Comparison of ENCODE assay signal across 26 cellular contexts in genomic region chr17:20916383-20916782, GRCh38.
DNase-seq lines count a peak whose midpoint lies in the region; ATAC-seq, FAIRE-seq and TF ChIP-seq lines count a peak whose summit lies in the region.
"Had no signal": no experiment of that assay in that cellular context is flagged by ENCODE, and none has a peak within 500 bp of the region (broad histone marks: within the 10 kb centered on the region; RNA-seq: fewer than 3 reads in every experiment).

No MANE protein-coding gene starts in this region.

- H3K4me1 ChIP-seq in parathyroid adenoma: no peaks in the 10 kb centered on the region
- H3K4me1 ChIP-seq: pancreas had no signal

- H3K9me3 Mint-ChIP-seq in T-helper 2 cell treated with Interferon-gamma antibody and Interleukin-4, amounts not matched to agents 5 μg/mL and 100 μg/mL, for 36 hours: no peaks in the 10 kb centered on the region
- no peaks in the 10 kb centered on the region for H3K9me3 Mint-ChIP-seq in T-cell
- H3K9me3 Mint-ChIP-seq: stimulated activated naive CD8-positive, alpha-beta T cell treated with anti-CD3 and anti-CD28 coated beads, Interleukin-15, amount 100 ng/mL, for 72 hours had no signal

- H2AFZ ChIP-seq in parathyroid adenoma: peak overlapping the region; percentile 26

- H3K4me3 Mint-ChIP-seq in T-helper 2 cell treated with Interferon-gamma antibody and Interleukin-4, amounts not matched to agents 5 μg/mL and 100 μg/mL, for 36 hours: peak overlapping the region; percentile 13
- H3K4me3 Mint-ChIP-seq in T-cell: peak overlapping the region in 1 of 3 donors; percentile 1
- H3K4me3 Mint-ChIP-seq: endodermal cell; naive B cell; stimulated activated naive CD8-positive, alpha-beta T cell treated with anti-CD3 and anti-CD28 coated beads, Interleukin-15, amount 100 ng/mL, for 72 hours had no signal

- peak overlapping the region; percentile 53 for H3K4me2 ChIP-seq in parathyroid adenoma (ENCODE audit: low read length)

- H3K36me3 Mint-ChIP-seq in T-helper 2 cell treated with Interferon-gamma antibody and Interleukin-4, amounts not matched to agents 5 μg/mL and 100 μg/mL, for 36 hours (ENCODE audit: low read depth): no peaks in the 10 kb centered on the region
- no peaks in the 10 kb centered on the region for H3K36me3 Mint-ChIP-seq in T-cell
- H3K36me3 Mint-ChIP-seq: naive B cell had no signal

- no peaks in the 10 kb centered on the region for H3K79me2 ChIP-seq in parathyroid adenoma

- peaks cover 17% of the 10 kb centered on the region for H3K27me3 Mint-ChIP-seq in T-helper 2 cell treated with Interferon-gamma antibody and Interleukin-4, amounts not matched to agents 5 μg/mL and 100 μg/mL, for 36 hours (ENCODE audit: low read depth)
- H3K27me3 Mint-ChIP-seq in T-cell: peaks cover 14 to 15% of the 10 kb centered on the region in 2 donors

- ATAC-seq in T-cell (replicated peaks in 1 of 4): no peak
- ATAC-seq: stimulated activated naive CD8-positive, alpha-beta T cell treated with anti-CD3 and anti-CD28 coated beads, Interleukin-15, amount 100 ng/mL, for 72 hours had no signal

- H3K27me3 ChIP-seq in MG63 (no peaks in the 10 kb centered on the region), bronchial epithelial cell (ENCODE audit: control insufficient read depth, insufficient read depth, low read length) (no peaks in the 10 kb centered on the region), parathyroid adenoma (ENCODE audit: control insufficient read depth, insufficient read depth, low read length) (no peaks in the 10 kb centered on the region)
- H3K27me3 ChIP-seq: pancreas had no signal

- peaks cover 8% of the 10 kb centered on the region for H3K4me1 Mint-ChIP-seq in T-helper 2 cell treated with Interferon-gamma antibody and Interleukin-4, amounts not matched to agents 5 μg/mL and 100 μg/mL, for 36 hours (ENCODE audit: low read depth)
- peaks cover 8 to 9% (median 8%) of the 10 kb centered on the region in 3 donors for H3K4me1 Mint-ChIP-seq in T-cell

- CTCF ChIA-PET in T-cell (lab: Charles Lee): interaction anchor here in 1 of 2 donors (0.5 kb wide), 1 partner anchor 8 kb away, joined by 3 read pairs; no protein-coding TSS in a partner anchor

- POLR2A ChIA-PET in T-cell (lab: Charles Lee): interaction anchor here in 1 of 2 donors (0.5 kb wide), 1 partner anchor 216 kb away, joined by 4 read pairs; no protein-coding TSS in a partner anchor

- DNase-seq in T-helper 2 cell treated with Interferon-gamma antibody and Interleukin-4, amounts not matched to agents 5 μg/mL and 100 μg/mL, for 36 hours (ENCODE audit: low spot score): no peak
- no peak for DNase-seq in T-helper 2 cell
- DNase-seq in MG63: no peak
- DNase-seq in bronchial epithelial cell (ENCODE audit: low read depth): peak; percentile 55
- no peak for DNase-seq in NCI-H345 (lab: John Stamatoyannopoulos, UW)
- DNase-seq in T-cell: no peak
- DNase-seq in cerebellar cortex (ENCODE audit: low spot score): no peak
- DNase-seq: activated CD4-positive, alpha-beta T cell treated with anti-CD3 and anti-CD28 coated beads, Interleukin-2, amount 50 U/mL, for 1 hour; activated CD8-positive, alpha-beta memory T cell treated with anti-CD3 and anti-CD28 coated beads, Interleukin-2, amount 50 U/mL, for 4 hours; activated effector memory CD4-positive, alpha-beta T cell treated with anti-CD3 and anti-CD28 coated beads, Interleukin-2, amount 50 U/mL, for 16 hours; anterior cingulate cortex; C1 segment of cervical spinal cord; endodermal cell; hippocampal formation; islet precursor cell; naive B cell; NCI-H187; NCI-H2227 treated with DMSO at 0.1 percent for 48 hours; pancreas; stimulated activated CD4-positive, alpha-beta T cell treated with anti-CD3 and anti-CD28 coated beads, Interleukin-2, amount 100 ng/mL, for 48 hours; stimulated activated naive CD8-positive, alpha-beta T cell treated with anti-CD3 and anti-CD28 coated beads, Interleukin-15, amount 100 ng/mL, for 72 hours had no signal

- TF ChIP-seq CTCF in bronchial epithelial cell (IDR thresholded peaks at IDR 0.05; ENCODE audit: insufficient read depth, low read length, severe bottlenecking) (no peak), parathyroid adenoma (IDR thresholded peaks at IDR 0.05) (no peak)

- no peak overlapping the region for H3K27ac Mint-ChIP-seq in T-helper 2 cell treated with Interferon-gamma antibody and Interleukin-4, amounts not matched to agents 5 μg/mL and 100 μg/mL, for 36 hours
- H3K27ac Mint-ChIP-seq in T-cell: peak overlapping the region in 1 of 2 donors; percentile 66
- H3K27ac Mint-ChIP-seq: endodermal cell had no signal

- H3K9ac ChIP-seq in parathyroid adenoma: no peak overlapping the region

- no peak for FAIRE-seq in bronchial epithelial cell (lab: Jason Lieb, UNC)
- FAIRE-seq: pancreas, RCC 7860, TTC549 had no signal

- H3K27ac ChIP-seq in parathyroid adenoma: no peak overlapping the region
- H3K27ac ChIP-seq: 22Rv1, HL-60, pancreas had no signal

- no peaks in the 10 kb centered on the region for H3K36me3 ChIP-seq in MG63
- no peaks in the 10 kb centered on the region for H3K36me3 ChIP-seq in bronchial epithelial cell (ENCODE audit: control insufficient read depth, insufficient read depth, low read length)
- no peaks in the 10 kb centered on the region for H3K36me3 ChIP-seq in parathyroid adenoma (ENCODE audit: control insufficient read depth, insufficient read depth, low read length)
- H3K36me3 ChIP-seq: pancreas had no signal

- H3K9me3 ChIP-seq in MG63 (no peaks in the 10 kb centered on the region), parathyroid adenoma (ENCODE audit: control insufficient read depth, low read length) (no peaks in the 10 kb centered on the region)
- H3K9me3 ChIP-seq: pancreas had no signal

- peak overlapping the region; percentile 3; the same call in 1 of the 2 replicates for H3K4me3 ChIP-seq in MG63
- H3K4me3 ChIP-seq in bronchial epithelial cell (ENCODE audit: low read depth, low read length): no peak overlapping the region
- peak overlapping the region; percentile 6 for H3K4me3 ChIP-seq in parathyroid adenoma (ENCODE audit: low read depth, low read length)
- H3K4me3 ChIP-seq: pancreas had no signal
